9 cellular contexts compared by ENCODE assay signal in the genomic region with DNA sequence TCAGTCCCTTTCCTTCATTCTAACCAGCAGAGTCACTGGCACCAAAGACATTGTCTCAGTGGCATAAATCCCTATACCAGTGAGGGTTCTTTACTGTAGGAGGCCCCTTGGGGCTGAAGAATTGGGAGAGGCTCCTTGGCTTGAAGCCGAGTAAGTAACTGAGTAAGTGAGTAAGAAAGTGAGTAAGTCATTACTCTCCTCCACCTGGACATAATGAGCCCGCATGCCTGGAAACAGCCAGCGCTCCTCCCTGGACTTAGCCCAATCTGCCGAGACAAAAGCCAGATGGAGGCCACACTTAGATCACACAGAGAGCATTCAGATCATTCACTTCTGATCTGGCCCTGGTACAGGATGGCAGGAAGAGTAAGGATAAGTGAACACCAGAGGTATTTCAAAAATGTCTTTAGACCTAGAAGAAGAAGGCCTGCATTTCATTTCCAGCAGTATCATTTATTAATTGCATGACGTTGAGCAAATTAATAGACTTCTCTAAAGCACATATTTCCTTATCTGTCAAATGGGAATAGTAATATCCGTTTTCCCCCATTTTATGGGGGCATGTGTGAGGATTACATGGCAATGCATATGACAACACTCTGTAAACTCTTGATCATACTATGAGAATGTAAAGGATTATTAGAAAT. TPM values are rescaled to one million over a fixed set of nuclear protein-coding genes. Genes with fewer than 3 reads are reported as not detected.
DNase-seq lines count a peak whose midpoint lies in the region; ATAC-seq and TF ChIP-seq lines count a peak whose summit lies in the region.
"Had no signal": no experiment of that assay in that cellular context is flagged by ENCODE, and none has a peak within 500 bp of the region (broad histone marks: within the 10 kb centered on the region; RNA-seq: fewer than 3 reads in every experiment).

No MANE protein-coding gene starts in this region.

- H3K79me2 ChIP-seq in ACC112 (ENCODE audit: control insufficient read depth, insufficient read depth, low read length, unreplicated experiment), result no peaks in the 10 kb centered on the region
- no peaks in the 10 kb centered on the region for H3K79me2 ChIP-seq in Karpas-422 (ENCODE audit: low read length)

- H3K9me3 ChIP-seq in Karpas-422 (ENCODE audit: low read length) (no peaks in the 10 kb centered on the region), mesenchymal stem cell (ENCODE audit: control insufficient read depth, low read length) (no peaks in the 10 kb centered on the region)

- 15% methylated on average over 3 of the region's 6 CpGs for WGBS in mesenchymal stem cell

- peak overlapping the region; percentile 37 to 44 for H3K18ac ChIP-seq in mesenchymal stem cell (ENCODE audit: low read depth in 1 of 2, low read length in 2 of 2)

- no peaks in the 10 kb centered on the region for H3K27me3 ChIP-seq in ACC112 (ENCODE audit: insufficient read depth, low read length)
- no peaks in the 10 kb centered on the region for H3K27me3 ChIP-seq in Karpas-422 (ENCODE audit: low read length)
- H3K27me3 ChIP-seq in mesenchymal stem cell (ENCODE audit: control insufficient read depth in 1 of 2, insufficient read depth in 1 of 2, low read length in 2 of 2), result no peaks in the 10 kb centered on the region

- no peak overlapping the region for H3K14ac ChIP-seq in mesenchymal stem cell (ENCODE audit: low read length in 2 of 2)

- H3K4ac ChIP-seq in mesenchymal stem cell (ENCODE audit: low read depth in 1 of 2, low read length in 2 of 2), result peak overlapping the region in 1 of 2 experiments; percentile 54

- H3K4me3 ChIP-seq in ACC112 (ENCODE audit: low read depth, low read length) (peak overlapping the region; percentile 28), Karpas-422 (ENCODE audit: low read length) (no peak overlapping the region), cardiac fibroblast (replicated peaks in 1 of 2; ENCODE audit: low read depth in 2 of 2, low read length in 2 of 2) (no peak overlapping the region), mesenchymal stem cell (ENCODE audit: insufficient read depth in 1 of 2, low read depth in 1 of 2, low read length in 2 of 2) (peak overlapping the region in 1 of 2 experiments; percentile 19)

- TF ChIP-seq CTCF in cardiac fibroblast (IDR thresholded peaks at IDR 0.05; ENCODE audit: low read depth, low read length), result no peak

- H3K9ac ChIP-seq in Karpas-422 (ENCODE audit: low read length), result no peak overlapping the region
- H3K9ac ChIP-seq in mesenchymal stem cell (ENCODE audit: low read length), result peak overlapping the region; percentile 53

- peak overlapping the region; percentile 80 for H4K91ac ChIP-seq in mesenchymal stem cell (ENCODE audit: low read length)

- no peak for ATAC-seq in stimulated activated naive CD8-positive, alpha-beta T cell treated with anti-CD3 and anti-CD28 coated beads, Interleukin-15, Interleukin-2, amounts not matched to agents 100 U/mL and 50 U/mL, for 24 hours

- H2AK5ac ChIP-seq in mesenchymal stem cell (ENCODE audit: low read length, severe bottlenecking), result peak overlapping the region; percentile 72

- peak overlapping the region; percentile 26 for H2BK15ac ChIP-seq in mesenchymal stem cell (ENCODE audit: low read depth, poor library complexity, severe bottlenecking)

- H2BK120ac ChIP-seq in mesenchymal stem cell (ENCODE audit: low read depth, low read length), result no peak overlapping the region

- H4K20me1 ChIP-seq in Karpas-422 (ENCODE audit: insufficient read depth, low read depth, low read length), result no peaks in the 10 kb centered on the region

- peaks cover 33% of the 10 kb centered on the region for H3K4me1 ChIP-seq in ACC112 (ENCODE audit: control insufficient read depth, insufficient read depth, low read length, unreplicated experiment)
- peaks cover 11% of the 10 kb centered on the region for H3K4me1 ChIP-seq in Karpas-422 (ENCODE audit: low read length)
- H3K4me1 ChIP-seq in mesenchymal stem cell (ENCODE audit: control insufficient read depth, insufficient read depth, low read depth, low read length), result peaks cover 19% of the 10 kb centered on the region

- no peak overlapping the region for H2AFZ ChIP-seq in ACC112 (ENCODE audit: low read length, unreplicated experiment)
- no peak overlapping the region for H2AFZ ChIP-seq in Karpas-422 (ENCODE audit: low read length)
- no peak overlapping the region for H2AFZ ChIP-seq in mesenchymal stem cell (ENCODE audit: low read depth, low read length)

- H2BK12ac ChIP-seq in mesenchymal stem cell (ENCODE audit: low read length in 2 of 2), result peak overlapping the region; percentile 40 to 59

- no peaks in the 10 kb centered on the region for H3K36me3 ChIP-seq in ACC112 (ENCODE audit: insufficient read depth, low read length)
- H3K36me3 ChIP-seq in Karpas-422 (ENCODE audit: insufficient read depth, low read length), result no peaks in the 10 kb centered on the region
- H3K36me3 ChIP-seq in mesenchymal stem cell (ENCODE audit: control insufficient read depth in 1 of 2, insufficient read depth in 2 of 2, low read depth in 1 of 2, low read length in 2 of 2), result no peaks in the 10 kb centered on the region

- H3K4me2 ChIP-seq in Karpas-422 (ENCODE audit: low read depth, low read length, poor library complexity, severe bottlenecking), result no peak overlapping the region
- no peak overlapping the region for H3K4me2 ChIP-seq in mesenchymal stem cell (ENCODE audit: low read length, poor library complexity, severe bottlenecking)

- no peaks in the 10 kb centered on the region for H3K9me2 ChIP-seq in Karpas-422 (replicated peaks; ENCODE audit: insufficient read depth, low read length)

- peak; percentile 36 for DNase-seq in Karpas-422
- DNase-seq in cardiac fibroblast (ENCODE audit: low read depth in 2 of 2), result peak; percentile 43 to 91
- peak; percentile 50 for DNase-seq in mesenchymal stem cell
- no peak for DNase-seq in stimulated activated naive CD8-positive, alpha-beta T cell treated with anti-CD3 and anti-CD28 coated beads, Interleukin-15, Interleukin-2, amounts not matched to agents 100 U/mL and 50 U/mL, for 24 hours
- no peak for DNase-seq in NCI-H1092 treated with DMSO at 0.1 percent for 48 hours (lab: John Stamatoyannopoulos, UW)
- DNase-seq in stimulated activated CD4-positive, alpha-beta T cell treated with anti-CD3 and anti-CD28 coated beads, Interleukin-2, amount 100 ng/mL, for 48 hours, result no peak
- DNase-seq in NCI-H526 treated with DMSO at 0.1 percent for 48 hours (lab: John Stamatoyannopoulos, UW), result no peak
- DNase-seq: H9 had no signal

- peak overlapping the region; percentile 52 for H4K8ac ChIP-seq in mesenchymal stem cell (ENCODE audit: low read length)

- peak overlapping the region; percentile 94 for H2BK5ac ChIP-seq in mesenchymal stem cell (ENCODE audit: low read depth, low read length, poor library complexity, severe bottlenecking)

- H3K79me1 ChIP-seq in mesenchymal stem cell (replicated peaks; ENCODE audit: low read length, poor library complexity, severe bottlenecking), result no peaks in the 10 kb centered on the region

- no peak overlapping the region for H3K23ac ChIP-seq in mesenchymal stem cell (ENCODE audit: low read length in 2 of 2)

- peak overlapping the region; percentile 78 for H3K27ac ChIP-seq in ACC112 (ENCODE audit: low read depth, low read length)
- H3K27ac ChIP-seq in Karpas-422 (ENCODE audit: low read length), result no peak overlapping the region
- peak overlapping the region; percentile 97 for H3K27ac ChIP-seq in mesenchymal stem cell (ENCODE audit: low read length, poor library complexity, severe bottlenecking)

RNA-seq across cellular contexts. Expression of gene MICAL3, which starts 8.2 kb away (rescaled TPM):
- 54.9 and 64.1 TPM in 2 replicates for total RNA-seq in Karpas-422 (2014; rRNA removed; shearing (Covaris generic); ENCODE audit: low replicate concordance)
- 8.3 TPM for polyA plus RNA-seq in mesenchymal stem cell (2013, experiment 1 of 2)
- polyA plus RNA-seq in mesenchymal stem cell (2013, experiment 2 of 2), result 6.7 TPM

RNA-seq across cellular contexts. Expression of gene PEX26, which starts 45.2 kb away (rescaled TPM):
- total RNA-seq in Karpas-422 (2014; rRNA removed; shearing (Covaris generic); ENCODE audit: low replicate concordance), result 22.4 and 27.5 TPM in 2 replicates
- 19.3 TPM for polyA plus RNA-seq in mesenchymal stem cell (2013, experiment 1 of 2)
- polyA plus RNA-seq in mesenchymal stem cell (2013, experiment 2 of 2), result 19.2 TPM

Comparison
In these comparisons a context has a peak if more than half of its experiments do, and no peak if none do; other contexts are left out.
1. DNase-seq: peak in Karpas-422 (single experiment), cardiac fibroblast (2 of 2) and mesenchymal stem cell (single experiment); none in stimulated activated naive CD8-positive, alpha-beta T cell treated with anti-CD3 and anti-CD28 coated beads, Interleukin-15, Interleukin-2, amounts not matched to agents 100 U/mL and 50 U/mL, for 24 hours (single experiment), NCI-H1092 treated with DMSO at 0.1 percent for 48 hours (single experiment), stimulated activated CD4-positive, alpha-beta T cell treated with anti-CD3 and anti-CD28 coated beads, Interleukin-2, amount 100 ng/mL, for 48 hours (0 of 2) and NCI-H526 treated with DMSO at 0.1 percent for 48 hours (single experiment).